Comparison of ENCODE assay signal across 8 cellular contexts in the genomic region with DNA sequence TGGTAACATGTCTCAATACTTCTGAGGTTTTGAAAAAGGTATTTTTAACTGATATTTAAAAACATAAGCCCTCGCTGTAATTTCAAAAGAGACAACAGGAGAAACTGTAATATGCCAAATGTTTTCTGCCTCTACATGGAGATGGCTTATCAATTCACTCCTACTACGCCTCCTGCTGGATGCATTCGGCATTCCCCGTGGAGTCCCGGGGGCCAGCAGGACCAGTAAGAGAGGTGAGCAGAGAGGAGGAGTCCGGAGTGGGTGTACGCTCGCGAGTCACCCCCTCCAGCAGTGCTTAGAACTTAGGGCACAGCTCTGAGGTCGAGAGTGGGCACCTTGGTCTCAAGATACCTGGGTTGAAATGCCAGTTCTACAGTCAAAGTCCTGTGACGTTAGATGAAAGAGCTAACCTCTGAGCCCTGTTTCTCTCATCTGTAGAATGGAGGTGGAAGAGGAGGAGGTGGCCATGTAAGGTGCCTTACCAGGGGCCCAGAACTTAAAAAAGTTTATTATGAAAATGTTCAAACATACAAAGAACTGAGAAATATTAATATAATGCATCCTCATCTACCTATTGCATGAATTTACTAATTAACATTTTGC.
A peak's percentile ranks its signal among the peaks of the same experiment; 100 is the strongest.
DNase-seq lines count a peak whose midpoint lies in the region; ATAC-seq and TF ChIP-seq lines count a peak whose summit lies in the region.

No MANE protein-coding gene starts in this region.

- no peaks in the 10 kb centered on the region for H3K9me3 ChIP-seq in gastroesophageal sphincter

- H3K4me1 Mint-ChIP-seq in activated T-cell treated with anti-CD3 and anti-CD28 coated beads, Interleukin-2, amount 50 U/mL, for 24 hours (ENCODE audit: low read depth): peaks cover 39% of the 10 kb centered on the region

- DNase-seq in NCI-H146 (lab: John Stamatoyannopoulos, UW) (peak; percentile 26), NCI-H146 treated with DMSO at 0.1 percent for 48 hours (lab: John Stamatoyannopoulos, UW; ENCODE audit: unreplicated experiment) (no peak), LHCN-M2 (ENCODE audit: low read depth) (peak; percentile 50), NCI-H2029 treated with DMSO at 0.1 percent for 48 hours (lab: John Stamatoyannopoulos, UW) (no peak)
- DNase-seq in activated T-cell treated with anti-CD3 and anti-CD28 coated beads, Interleukin-2, amount 50 U/mL, for 24 hours: peak; percentile 67
- DNase-seq in stimulated activated CD4-positive, alpha-beta T cell treated with anti-CD3 and anti-CD28 coated beads, Interleukin-4, amount 100 ng/mL, for 48 hours (ENCODE audit: low read depth in 2 of 2): peak; percentile 49 to 53

- TF ChIP-seq POLR2A in gastroesophageal sphincter (IDR thresholded peaks at IDR 0.05): no peak

- no peak overlapping the region for H3K4me3 Mint-ChIP-seq in activated T-cell treated with anti-CD3 and anti-CD28 coated beads, Interleukin-2, amount 50 U/mL, for 24 hours

- H3K4me1 ChIP-seq in gastroesophageal sphincter: peaks cover 0 to 66% (median 0%) of the 10 kb centered on the region in 3 donors

- 54 to 68% methylated on average over 4 to 6 of the region's 11 CpGs for WGBS in gastroesophageal sphincter (ENCODE audit: low coverage in 1 of 2), 2 donors

- H3K4me3 ChIP-seq in gastroesophageal sphincter: no peak overlapping the region

- peak; percentile 33 for ATAC-seq in gastroesophageal sphincter
- no peak for ATAC-seq in HG02973 (IDR thresholded peaks at IDR 0.05; ENCODE audit: unreplicated experiment)

- peaks cover 0 to 54% of the 10 kb centered on the region in 2 donors for H3K36me3 ChIP-seq in gastroesophageal sphincter

- H3K27ac Mint-ChIP-seq in activated T-cell treated with anti-CD3 and anti-CD28 coated beads, Interleukin-2, amount 50 U/mL, for 24 hours: peak overlapping the region; percentile 67

- peak in 3 of 4 experiments; percentile 33 to 63 (median 52) for TF ChIP-seq CTCF in gastroesophageal sphincter (IDR thresholded peaks at IDR 0.05)

- no peak for TF ChIP-seq EP300 in gastroesophageal sphincter (IDR thresholded peaks at IDR 0.05)

- peak overlapping the region in 1 of 4 donors; percentile 18 for H3K27ac ChIP-seq in gastroesophageal sphincter

- no peaks in the 10 kb centered on the region for H3K9me3 Mint-ChIP-seq in activated T-cell treated with anti-CD3 and anti-CD28 coated beads, Interleukin-2, amount 50 U/mL, for 24 hours

- no peaks in the 10 kb centered on the region for H3K27me3 Mint-ChIP-seq in activated T-cell treated with anti-CD3 and anti-CD28 coated beads, Interleukin-2, amount 50 U/mL, for 24 hours

- peaks cover 90% of the 10 kb centered on the region for H3K36me3 Mint-ChIP-seq in activated T-cell treated with anti-CD3 and anti-CD28 coated beads, Interleukin-2, amount 50 U/mL, for 24 hours (ENCODE audit: low read depth)

- H3K27me3 ChIP-seq in gastroesophageal sphincter: no peaks in the 10 kb centered on the region

Comparison
In these comparisons a context has a peak if more than half of its experiments do, and no peak if none do; other contexts are left out.
1. DNase-seq: peak in NCI-H146 (single experiment), LHCN-M2 (single experiment), activated T-cell treated with anti-CD3 and anti-CD28 coated beads, Interleukin-2, amount 50 U/mL, for 24 hours (single experiment) and stimulated activated CD4-positive, alpha-beta T cell treated with anti-CD3 and anti-CD28 coated beads, Interleukin-4, amount 100 ng/mL, for 48 hours (2 of 2); none in NCI-H146 treated with DMSO at 0.1 percent for 48 hours (single experiment) and NCI-H2029 treated with DMSO at 0.1 percent for 48 hours (single experiment).